1 cellular context compared by ENCODE assay signal in genomic region chr9:91147079-91147708, GRCh38.
TF ChIP-seq lines count a peak whose summit lies in the region.

No MANE protein-coding gene starts in this region.

TF ChIP-seq in GM23338, 12 proteins besides CTCF, POLR2A, EP300 and RAD21 (continued from another document):
- TF ChIP-seq, protein P1, sequence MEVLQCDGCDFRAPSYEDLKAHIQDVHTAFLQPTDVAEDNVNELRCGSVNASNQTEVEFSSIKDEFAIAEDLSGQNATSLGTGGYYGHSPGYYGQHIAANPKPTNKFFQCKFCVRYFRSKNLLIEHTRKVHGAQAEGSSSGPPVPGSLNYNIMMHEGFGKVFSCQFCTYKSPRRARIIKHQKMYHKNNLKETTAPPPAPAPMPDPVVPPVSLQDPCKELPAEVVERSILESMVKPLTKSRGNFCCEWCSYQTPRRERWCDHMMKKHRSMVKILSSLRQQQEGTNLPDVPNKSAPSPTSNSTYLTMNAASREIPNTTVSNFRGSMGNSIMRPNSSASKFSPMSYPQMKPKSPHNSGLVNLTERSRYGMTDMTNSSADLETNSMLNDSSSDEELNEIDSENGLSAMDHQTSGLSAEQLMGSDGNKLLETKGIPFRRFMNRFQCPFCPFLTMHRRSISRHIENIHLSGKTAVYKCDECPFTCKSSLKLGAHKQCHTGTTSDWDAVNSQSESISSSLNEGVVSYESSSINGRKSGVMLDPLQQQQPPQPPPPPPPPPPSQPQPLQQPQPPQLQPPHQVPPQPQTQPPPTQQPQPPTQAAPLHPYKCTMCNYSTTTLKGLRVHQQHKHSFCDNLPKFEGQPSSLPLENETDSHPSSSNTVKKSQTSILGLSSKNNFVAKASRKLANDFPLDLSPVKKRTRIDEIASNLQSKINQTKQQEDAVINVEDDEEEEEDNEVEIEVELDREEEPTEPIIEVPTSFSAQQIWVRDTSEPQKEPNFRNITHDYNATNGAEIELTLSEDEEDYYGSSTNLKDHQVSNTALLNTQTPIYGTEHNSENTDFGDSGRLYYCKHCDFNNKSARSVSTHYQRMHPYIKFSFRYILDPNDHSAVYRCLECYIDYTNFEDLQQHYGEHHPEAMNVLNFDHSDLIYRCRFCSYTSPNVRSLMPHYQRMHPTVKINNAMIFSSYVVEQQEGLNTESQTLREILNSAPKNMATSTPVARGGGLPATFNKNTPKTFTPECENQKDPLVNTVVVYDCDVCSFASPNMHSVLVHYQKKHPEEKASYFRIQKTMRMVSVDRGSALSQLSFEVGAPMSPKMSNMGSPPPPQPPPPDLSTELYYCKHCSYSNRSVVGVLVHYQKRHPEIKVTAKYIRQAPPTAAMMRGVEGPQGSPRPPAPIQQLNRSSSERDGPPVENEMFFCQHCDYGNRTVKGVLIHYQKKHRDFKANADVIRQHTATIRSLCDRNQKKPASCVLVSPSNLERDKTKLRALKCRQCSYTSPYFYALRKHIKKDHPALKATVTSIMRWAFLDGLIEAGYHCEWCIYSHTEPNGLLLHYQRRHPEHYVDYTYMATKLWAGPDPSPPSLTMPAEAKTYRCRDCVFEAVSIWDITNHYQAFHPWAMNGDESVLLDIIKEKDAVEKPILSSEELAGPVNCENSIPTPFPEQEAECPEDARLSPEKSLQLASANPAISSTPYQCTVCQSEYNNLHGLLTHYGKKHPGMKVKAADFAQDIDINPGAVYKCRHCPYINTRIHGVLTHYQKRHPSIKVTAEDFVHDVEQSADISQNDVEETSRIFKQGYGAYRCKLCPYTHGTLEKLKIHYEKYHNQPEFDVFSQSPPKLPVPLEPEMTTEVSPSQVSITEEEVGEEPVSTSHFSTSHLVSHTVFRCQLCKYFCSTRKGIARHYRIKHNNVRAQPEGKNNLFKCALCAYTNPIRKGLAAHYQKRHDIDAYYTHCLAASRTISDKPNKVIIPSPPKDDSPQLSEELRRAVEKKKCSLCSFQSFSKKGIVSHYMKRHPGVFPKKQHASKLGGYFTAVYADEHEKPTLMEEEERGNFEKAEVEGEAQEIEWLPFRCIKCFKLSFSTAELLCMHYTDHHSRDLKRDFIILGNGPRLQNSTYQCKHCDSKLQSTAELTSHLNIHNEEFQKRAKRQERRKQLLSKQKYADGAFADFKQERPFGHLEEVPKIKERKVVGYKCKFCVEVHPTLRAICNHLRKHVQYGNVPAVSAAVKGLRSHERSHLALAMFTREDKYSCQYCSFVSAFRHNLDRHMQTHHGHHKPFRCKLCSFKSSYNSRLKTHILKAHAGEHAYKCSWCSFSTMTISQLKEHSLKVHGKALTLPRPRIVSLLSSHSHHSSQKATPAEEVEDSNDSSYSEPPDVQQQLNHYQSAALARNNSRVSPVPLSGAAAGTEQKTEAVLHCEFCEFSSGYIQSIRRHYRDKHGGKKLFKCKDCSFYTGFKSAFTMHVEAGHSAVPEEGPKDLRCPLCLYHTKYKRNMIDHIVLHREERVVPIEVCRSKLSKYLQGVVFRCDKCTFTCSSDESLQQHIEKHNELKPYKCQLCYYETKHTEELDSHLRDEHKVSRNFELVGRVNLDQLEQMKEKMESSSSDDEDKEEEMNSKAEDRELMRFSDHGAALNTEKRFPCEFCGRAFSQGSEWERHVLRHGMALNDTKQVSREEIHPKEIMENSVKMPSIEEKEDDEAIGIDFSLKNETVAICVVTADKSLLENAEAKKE (CRISPR knock-in tag; IDR thresholded peaks at IDR 0.05), result no peak
- TF ChIP-seq JUNB (IDR thresholded peaks at IDR 0.05; ENCODE audit: unreplicated experiment) (no peak), NANOG (IDR thresholded peaks at IDR 0.05; ENCODE audit: borderline replicate concordance) (no peak), POLR2AphosphoS5 (IDR thresholded peaks at IDR 0.05; ENCODE audit: low read depth) (no peak), ZNF114 (CRISPR knock-in tag; IDR thresholded peaks at IDR 0.05) (no peak), ZNF331 (CRISPR knock-in tag; IDR thresholded peaks at IDR 0.05; ENCODE audit: low read depth) (no peak)
- TF ChIP-seq, protein P2, sequence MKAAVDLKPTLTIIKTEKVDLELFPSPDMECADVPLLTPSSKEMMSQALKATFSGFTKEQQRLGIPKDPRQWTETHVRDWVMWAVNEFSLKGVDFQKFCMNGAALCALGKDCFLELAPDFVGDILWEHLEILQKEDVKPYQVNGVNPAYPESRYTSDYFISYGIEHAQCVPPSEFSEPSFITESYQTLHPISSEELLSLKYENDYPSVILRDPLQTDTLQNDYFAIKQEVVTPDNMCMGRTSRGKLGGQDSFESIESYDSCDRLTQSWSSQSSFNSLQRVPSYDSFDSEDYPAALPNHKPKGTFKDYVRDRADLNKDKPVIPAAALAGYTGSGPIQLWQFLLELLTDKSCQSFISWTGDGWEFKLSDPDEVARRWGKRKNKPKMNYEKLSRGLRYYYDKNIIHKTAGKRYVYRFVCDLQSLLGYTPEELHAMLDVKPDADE (IDR thresholded peaks at IDR 0.05), result no peak
